In the genomic region with DNA sequence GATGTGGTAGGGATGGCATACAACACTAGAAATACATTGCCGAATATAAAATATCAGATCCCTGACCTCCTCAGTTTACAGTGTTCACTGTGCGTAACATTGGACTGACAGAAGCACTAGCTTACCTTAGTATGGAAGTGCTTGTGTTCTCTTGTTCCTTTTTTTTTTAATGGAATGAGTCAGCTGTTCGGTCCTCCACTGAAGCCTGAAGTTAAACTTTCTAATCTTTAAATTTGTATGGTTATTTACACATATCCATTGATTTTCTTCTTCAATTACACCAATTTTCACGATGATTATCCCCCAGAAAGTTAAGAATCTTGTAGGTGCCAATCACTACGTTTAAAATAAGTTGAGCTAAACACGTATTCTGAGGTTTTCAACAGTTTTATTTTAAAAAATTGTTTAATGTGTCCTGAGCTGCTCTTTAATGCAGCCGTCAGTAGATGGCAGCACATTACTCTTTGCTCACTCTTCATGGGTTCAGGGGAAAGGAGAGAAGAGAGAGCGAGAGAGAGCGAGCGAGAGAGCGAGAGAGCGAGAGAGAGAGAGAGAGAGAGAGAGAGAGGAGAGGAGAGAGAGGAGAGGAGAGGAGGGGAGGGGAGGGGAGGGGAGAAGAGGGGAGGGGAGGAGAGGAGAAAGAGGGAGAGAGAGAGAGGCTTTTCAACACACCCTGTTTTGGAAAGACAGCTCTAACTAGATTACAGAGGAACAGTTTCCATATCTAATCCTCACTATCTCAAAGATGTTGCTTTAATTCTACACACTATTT, we compare ENCODE assay signal across 8 cellular contexts.
A peak's percentile ranks its signal among the peaks of the same experiment; 100 is the strongest.
DNase-seq lines count a peak whose midpoint lies in the region; ATAC-seq and TF ChIP-seq lines count a peak whose summit lies in the region.

No MANE protein-coding gene starts in this region.

- no peak overlapping the region for H3K27ac ChIP-seq in coronary artery
- H3K27ac ChIP-seq in right lobe of liver: no peak overlapping the region

- no peaks in the 10 kb centered on the region for H3K27me3 ChIP-seq in right lobe of liver

- ATAC-seq in HG02870 (IDR thresholded peaks at IDR 0.05; ENCODE audit: unreplicated experiment) (peak; percentile 77), right lobe of liver (peak; percentile 96 to 97 (median 96))

- WGBS in right lobe of liver (ENCODE audit: insufficient coverage, low coverage, low lambda C conversion rate, missing lambda C conversion rate): 12% methylated on average over 11 of the region's 12 CpGs

- TF ChIP-seq CTCF in coronary artery (IDR thresholded peaks at IDR 0.05) (peak; percentile 91), right lobe of liver (IDR thresholded peaks at IDR 0.05) (peak; percentile 38 to 64 (median 58))

- H3K9me3 ChIP-seq in right lobe of liver: no peaks in the 10 kb centered on the region

- H3K36me3 ChIP-seq in right lobe of liver: no peaks in the 10 kb centered on the region

- H3K4me1 ChIP-seq in right lobe of liver: peaks cover 0 to 10% (median 3%) of the 10 kb centered on the region in 4 donors

- TF ChIP-seq POLR2A in right lobe of liver (IDR thresholded peaks at IDR 0.05): no peak

- intact Hi-C loops in right lobe of liver (cut with DNase I): no loop called here

- DNase-seq in NCI-H2107 treated with DMSO at 0.1 percent for 48 hours (lab: John Stamatoyannopoulos, UW; ENCODE audit: unreplicated experiment) (peak; percentile 30), NCI-H2107 (lab: John Stamatoyannopoulos, UW) (no peak), NCI-H2171 treated with DMSO at 0.1 percent for 48 hours (lab: John Stamatoyannopoulos, UW) (peak; percentile 25), coronary artery (ENCODE audit: low spot score) (no peak), right lobe of liver (peak in 1 of 3 donors; percentile 55)
- peak in 3 of 4 experiments; percentile 2 to 12 (median 9) for DNase-seq in activated CD4-positive, CD25-positive, alpha-beta regulatory T cell (lab: John Stamatoyannopoulos, UW)
- DNase-seq in stimulated activated CD4-positive, alpha-beta T cell treated with anti-CD3 and anti-CD28 coated beads, TNF-alpha, amount 100 ng/mL, for 48 hours (ENCODE audit: low read depth in 3 of 3): peak; percentile 9 to 21 (median 20)

- H3K4me3 ChIP-seq in coronary artery: peak overlapping the region; percentile 60
- peak overlapping the region in 1 of 3 donors; percentile 4 for H3K4me3 ChIP-seq in right lobe of liver

Comparison
In these comparisons a context has a peak if more than half of its experiments do, and no peak if none do; other contexts are left out.
1. DNase-seq: peak in NCI-H2107 treated with DMSO at 0.1 percent for 48 hours (single experiment), NCI-H2171 treated with DMSO at 0.1 percent for 48 hours (single experiment), activated CD4-positive, CD25-positive, alpha-beta regulatory T cell (3 of 4) and stimulated activated CD4-positive, alpha-beta T cell treated with anti-CD3 and anti-CD28 coated beads, TNF-alpha, amount 100 ng/mL, for 48 hours (3 of 3); none in NCI-H2107 (single experiment) and coronary artery (single experiment).